14 cellular contexts compared by ENCODE assay signal in the genomic region with DNA sequence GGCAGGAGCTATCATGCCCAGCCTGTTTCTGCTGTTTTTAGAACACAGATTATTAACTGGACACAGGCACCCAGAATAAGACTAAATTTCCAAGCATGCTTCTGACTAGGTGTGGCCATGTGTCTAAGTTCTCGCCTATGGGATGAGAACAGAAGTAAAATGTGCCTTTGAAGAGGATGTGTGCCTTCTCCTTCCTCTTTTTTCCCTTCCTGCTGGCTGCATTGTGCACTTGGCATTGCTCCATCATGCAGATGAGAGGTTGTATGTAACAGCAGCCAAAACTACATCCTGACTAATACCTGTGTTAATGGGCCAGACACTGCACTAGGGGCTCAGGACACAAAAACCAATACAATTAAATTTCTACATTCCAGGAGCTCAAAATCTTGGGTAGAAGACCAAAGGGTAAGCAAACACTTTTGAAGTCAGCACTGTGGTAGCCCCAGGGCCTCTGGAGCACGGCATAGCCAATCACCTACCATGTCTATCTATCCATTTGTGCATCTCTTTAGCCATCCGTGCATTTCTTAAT. TPM values are rescaled to one million over a fixed set of nuclear protein-coding genes. Genes with fewer than 3 reads are reported as not detected.
A peak's percentile ranks its signal among the peaks of the same experiment; 100 is the strongest.
DNase-seq lines count a peak whose midpoint lies in the region; ATAC-seq and TF ChIP-seq lines count a peak whose summit lies in the region.
"Had no signal": no experiment of that assay in that cellular context is flagged by ENCODE, and none has a peak within 500 bp of the region (broad histone marks: within the 10 kb centered on the region; RNA-seq: fewer than 3 reads in every experiment).

No MANE protein-coding gene starts in this region.

- no peak overlapping the region for H2BK20ac ChIP-seq in IMR-90 (ENCODE audit: low read depth, low read length)

- no peaks in the 10 kb centered on the region for H3K9me1 ChIP-seq in IMR-90 (ENCODE audit: insufficient read depth, low read length)

- H3K79me1 ChIP-seq in IMR-90 (ENCODE audit: low read depth in 1 of 2, low read length in 2 of 2) = no peaks in the 10 kb centered on the region

- no peak overlapping the region for H3K4me3 Mint-ChIP-seq in MCF 10A (ENCODE audit: unreplicated experiment)
- H3K4me3 Mint-ChIP-seq: activated CD8-positive, alpha-beta memory T cell treated with anti-CD3 and anti-CD28 coated beads, Interleukin-2, amount 10 ng/mL, durations not matched to agents 7 days and 5 days; naive thymus-derived CD8-positive, alpha-beta T cell had no signal

- POLR2A ChIA-PET in IMR-90 (lab: Charles Lee; ENCODE audit: unreplicated experiment) (interaction anchor here (0.6 kb wide), 1 partner anchor 1346 kb away, joined by 4 read pairs; no protein-coding TSS in a partner anchor), MCF 10A (lab: Yijun Ruan, JAX) (interaction anchor here (0.7 to 5.5 kb wide), 5 partner anchors 74 to 349 kb away, joined by 3 to 34 read pairs (median 7); a partner anchor contains a TSS)

- no TSS peak for BruUV-seq in IMR-90 (replicated peaks; lab: Mats Ljungman, UMichigan)
- no TSS peak for BruUV-seq in MCF 10A (replicated peaks; lab: Mats Ljungman, UMichigan)

- TF ChIP-seq RAD21 in IMR-90 (IDR thresholded peaks at IDR 0.05; ENCODE audit: low read length) = no peak

- in situ Hi-C loops in IMR-90 (cut with MboI; ENCODE audit: low sequenced_read_pairs) = no loop called here

- peaks cover 6% of the 10 kb centered on the region for H3K27me3 ChIP-seq in IMR-90 (ENCODE audit: control insufficient read depth, insufficient read depth, low read length)

- H2BK5ac ChIP-seq in IMR-90 (ENCODE audit: low read depth, low read length, poor library complexity, severe bottlenecking) = no peak overlapping the region

- no peak overlapping the region for H3K4me2 ChIP-seq in IMR-90 (ENCODE audit: low read depth, low read length)
- H3K4me2 ChIP-seq: smooth muscle cell had no signal

- no peak for ATAC-seq in IMR-90 (ENCODE audit: low read depth)
- ATAC-seq: activated CD8-positive, alpha-beta memory T cell treated with anti-CD3 and anti-CD28 coated beads, Interleukin-2, amount 10 ng/mL, durations not matched to agents 7 days and 5 days; naive thymus-derived CD8-positive, alpha-beta T cell had no signal

- H3K4ac ChIP-seq in IMR-90 (ENCODE audit: low read depth, low read length) = no peak overlapping the region

- H3K27ac Mint-ChIP-seq in MCF 10A (ENCODE audit: low read depth, unreplicated experiment) = peak overlapping the region; percentile 74
- H3K27ac Mint-ChIP-seq: activated CD8-positive, alpha-beta memory T cell treated with anti-CD3 and anti-CD28 coated beads, Interleukin-2, amount 10 ng/mL, durations not matched to agents 7 days and 5 days had no signal

- H3K56ac ChIP-seq in IMR-90 (ENCODE audit: extremely low read depth, insufficient read depth, low read length) = no peak overlapping the region

- CTCF ChIA-PET in IMR-90 (lab: Yijun Ruan, JAX) (no interaction called here), MCF 10A (lab: Yijun Ruan, JAX) (interaction anchor here (0.6 to 1.9 kb wide), 4 partner anchors 17 to 280 kb away, joined by 3 to 7 read pairs (median 4); no protein-coding TSS in a partner anchor)

- no peak overlapping the region for H2AFZ ChIP-seq in IMR-90 (replicated peaks; ENCODE audit: low read length, poor library complexity)

- intact Hi-C loops in IMR-90 (cut with micrococcal nuclease) (no loop called here), MCF 10A (cut with micrococcal nuclease) (loop anchor here (5.0 kb wide), 1 partner anchor 62 kb away; no protein-coding TSS in a partner anchor)

- H3K4me1 ChIP-seq in IMR-90 (ENCODE audit: control insufficient read depth, insufficient read depth, low read length) = 0 out of 2 replicates have a peak, but pooled peaks cover 2% of the 10 kb centered on the region

- dilution Hi-C loops in IMR-90 (cut with HindIII; ENCODE audit: low sequenced_read_pairs, unreplicated experiment) = no loop called here

- H3K9me3 ChIP-seq in IMR-90 (ENCODE audit: control insufficient read depth, insufficient read depth, low read length) = no peaks in the 10 kb centered on the region

- no peak overlapping the region for H4K5ac ChIP-seq in IMR-90 (ENCODE audit: low read depth, low read length)

- peak; percentile 20 for DNase-seq in IMR-90
- peak; percentile 68 to 89 for DNase-seq in NOMO-1 (lab: John Stamatoyannopoulos, UW; ENCODE audit: unreplicated experiment in 2 of 2)
- peak; percentile 84 for DNase-seq in MCF 10A (ENCODE audit: unreplicated experiment)
- peak; percentile 64 for DNase-seq in medulla oblongata (ENCODE audit: extremely low spot score)
- DNase-seq in NCI-H526 (lab: John Stamatoyannopoulos, UW) = no peak
- DNase-seq in activated T-cell treated with anti-CD3 and anti-CD28 coated beads for 4 hours = no peak
- no peak for DNase-seq in HuH-7 (ENCODE audit: low spot score)
- no peak for DNase-seq in NCI-H2227 (lab: John Stamatoyannopoulos, UW; ENCODE audit: unreplicated experiment)
- DNase-seq: activated CD8-positive, alpha-beta memory T cell treated with anti-CD3 and anti-CD28 coated beads, Interleukin-2, amount 10 ng/mL, durations not matched to agents 7 days and 5 days; naive thymus-derived CD8-positive, alpha-beta T cell; stimulated activated CD8-positive, alpha-beta memory T cell treated with anti-CD3 and anti-CD28 coated beads, Interleukin-4, amount 100 ng/mL, for 48 hours had no signal

- H3K18ac ChIP-seq in IMR-90 (ENCODE audit: low read depth, low read length) = no peak overlapping the region

- H3K27me3 Mint-ChIP-seq in MCF 10A (ENCODE audit: insufficient read depth, unreplicated experiment) = no peaks in the 10 kb centered on the region

- no peak overlapping the region for H3K27ac ChIP-seq in IMR-90 (ENCODE audit: insufficient read depth, low read length)

- H4K8ac ChIP-seq in IMR-90 (ENCODE audit: low read depth in 2 of 2, low read length in 2 of 2) = no peak overlapping the region

- no peak overlapping the region for H2BK120ac ChIP-seq in IMR-90 (ENCODE audit: low read depth, low read length)

- no peak overlapping the region for H3K14ac ChIP-seq in IMR-90 (replicated peaks; ENCODE audit: low read depth, low read length)

- no peak overlapping the region for H2AK9ac ChIP-seq in IMR-90 (replicated peaks; ENCODE audit: low read depth, low read length, poor library complexity)

- TF ChIP-seq POLR2A in IMR-90 (IDR thresholded peaks at IDR 0.05; ENCODE audit: low read depth, low read length) = no peak

- 100% methylated on average over 1 of the region's 3 CpGs; no CpG with 5 or more reads in 1 of the 2 experiments for WGBS in IMR-90 (ENCODE audit: extremely low coverage in 2 of 2, insufficient read length in 1 of 2), 2 experiments

- no peaks in the 10 kb centered on the region for H4K20me1 ChIP-seq in IMR-90 (ENCODE audit: insufficient read depth, low read length)

- no peak overlapping the region for H3K4me3 ChIP-seq in IMR-90 (ENCODE audit: insufficient read depth, low read depth, low read length)
- H3K4me3 ChIP-seq: smooth muscle cell had no signal

- H3K23ac ChIP-seq in IMR-90 (ENCODE audit: low read depth, low read length) = no peak overlapping the region

- H4K91ac ChIP-seq in IMR-90 (ENCODE audit: insufficient read depth, low read depth, low read length) = no peak overlapping the region

- no peaks in the 10 kb centered on the region for H3K36me3 Mint-ChIP-seq in MCF 10A (ENCODE audit: insufficient read depth, unreplicated experiment)
- H3K36me3 Mint-ChIP-seq: activated CD8-positive, alpha-beta memory T cell treated with anti-CD3 and anti-CD28 coated beads, Interleukin-2, amount 10 ng/mL, durations not matched to agents 7 days and 5 days; naive thymus-derived CD8-positive, alpha-beta T cell had no signal

- no peaks in the 10 kb centered on the region for H3K36me3 ChIP-seq in IMR-90 (ENCODE audit: control insufficient read depth, insufficient read depth, low read length)

- H3K9ac ChIP-seq in IMR-90 (ENCODE audit: low read depth, low read length) = no peak overlapping the region

- TF ChIP-seq CTCF in IMR-90 (conservative IDR thresholded peaks at IDR 0.05; ENCODE audit: low read depth, low read length) (no peak), MCF 10A (IDR thresholded peaks at IDR 0.05; ENCODE audit: unreplicated experiment) (no peak)

- H2BK15ac ChIP-seq in IMR-90 (ENCODE audit: low read depth, low read length) = no peak overlapping the region

- H3K9me3 Mint-ChIP-seq in MCF 10A (ENCODE audit: unreplicated experiment) = no peaks in the 10 kb centered on the region
- H3K9me3 Mint-ChIP-seq: naive thymus-derived CD8-positive, alpha-beta T cell had no signal

- H3K4me1 Mint-ChIP-seq in MCF 10A (ENCODE audit: insufficient read depth, unreplicated experiment) = peaks cover 36% of the 10 kb centered on the region

- no peak overlapping the region for H2AK5ac ChIP-seq in IMR-90 (ENCODE audit: low read depth, low read length)

TF ChIP-seq in IMR-90, 13 proteins besides CTCF, POLR2A, EP300 and RAD21:
- TF ChIP-seq RFX5 (IDR thresholded peaks at IDR 0.05; ENCODE audit: low read depth, low read length) (no peak), MXI1 (IDR thresholded peaks at IDR 0.05; ENCODE audit: borderline replicate concordance, low read depth, low read length) (no peak), MAFK (IDR thresholded peaks at IDR 0.05; ENCODE audit: low read depth, low read length) (no peak), BHLHE40 (IDR thresholded peaks at IDR 0.05; ENCODE audit: low read depth, low read length) (no peak), RCOR1 (IDR thresholded peaks at IDR 0.05; ENCODE audit: insufficient replicate concordance, low read length) (no peak)

RNA-seq across cellular contexts. Expression of a gene that starts 40.9 kb away (rescaled TPM):
- not detected in 2 replicates for total RNA-seq in IMR-90 (2012; rRNA removed)
- polyA plus RNA-seq in IMR-90 (2012; rRNA removed) = not detected in 2 replicates
- polyA plus RNA-seq in IMR-90 (2012; cell fraction: cytosol; rRNA removed) = not detected in 2 replicates
- not detected in 2 replicates for polyA plus RNA-seq in IMR-90 (2012; cell fraction: nucleus; rRNA removed; ENCODE audit: low replicate concordance)
- not detected in 2 replicates for total RNA-seq in MCF 10A (2022)
- total RNA-seq: activated CD8-positive, alpha-beta memory T cell treated with anti-CD3 and anti-CD28 coated beads, Interleukin-2, amount 10 ng/mL, durations not matched to agents 7 days and 5 days; naive thymus-derived CD8-positive, alpha-beta T cell; NCI-H460; smooth muscle cell; T-helper 2 cell treated with Interferon-gamma antibody and Interleukin-4, amounts not matched to agents 100 ng/mL and 5 ng/mL, for 36 hours had no signal
- polyA plus RNA-seq: naive thymus-derived CD8-positive, alpha-beta T cell; smooth muscle cell had no signal

RNA-seq across cellular contexts. Expression of a gene that starts 55.4 kb away (rescaled TPM):
- total RNA-seq in IMR-90 (2012; rRNA removed) (not detected in 2 replicates), MCF 10A (2022) (0.07 and 0.17 TPM in 2 replicates)
- 0.03 and 0.06 TPM in 2 replicates for polyA plus RNA-seq in IMR-90 (2012; rRNA removed)
- 0.07 TPM in 1 of 2 replicates, not detected in the other for polyA plus RNA-seq in IMR-90 (2012; cell fraction: cytosol; rRNA removed)
- 0.21 and 0.52 TPM in 2 replicates for polyA plus RNA-seq in IMR-90 (2012; cell fraction: nucleus; rRNA removed; ENCODE audit: low replicate concordance)

Comparison
In these comparisons a context has a peak if more than half of its experiments do, and no peak if none do; other contexts are left out.
1. DNase-seq: peak in IMR-90 (single experiment), NOMO-1 (2 of 2), MCF 10A (single experiment) and medulla oblongata (single experiment); none in NCI-H526 (0 of 2), activated T-cell treated with anti-CD3 and anti-CD28 coated beads for 4 hours (single experiment), HuH-7 (single experiment) and NCI-H2227 (single experiment).